17 cellular contexts compared by ENCODE assay signal in the genomic region with DNA sequence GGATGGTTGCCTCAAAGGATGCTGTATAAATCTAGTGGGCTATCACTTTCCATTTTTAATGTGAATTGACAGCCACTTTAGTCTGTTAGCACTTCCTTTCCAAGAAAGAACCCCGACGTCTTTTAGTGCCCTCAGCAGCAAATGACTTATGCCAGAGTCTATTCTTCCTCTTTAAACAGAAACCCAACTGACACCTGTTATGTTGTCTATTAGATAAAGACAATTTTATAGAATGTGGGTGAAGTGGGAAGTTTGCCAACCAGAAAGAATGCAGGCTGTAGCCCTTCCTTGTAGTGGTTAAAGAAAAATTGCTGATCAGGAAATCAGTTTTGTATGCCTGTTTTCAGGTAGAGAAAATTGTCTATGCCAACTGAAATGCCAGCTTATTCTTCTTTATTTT.
"Had no signal": no experiment of that assay in that cellular context is flagged by ENCODE, and none has a peak within 500 bp of the region (broad histone marks: within the 10 kb centered on the region; RNA-seq: fewer than 3 reads in every experiment).

No MANE protein-coding gene starts in this region.

- H3K27ac ChIP-seq: adrenal gland, coronary artery, left lung, right lobe of liver, spleen, transverse colon had no signal

- ATAC-seq: activated T-helper 17 cell treated with anti-CD3 and anti-CD28 coated beads, Interleukin-2, amount 50 U/mL, for 72 hours; left lung; right lobe of liver; stimulated activated naive B cell treated with anti-CD40 and anti-IgM and Interleukin-4, amounts not matched to agents 10 μg/mL and 1 μg/mL and 100 μg/mL, for 72 hours had no signal

- H3K4me1 ChIP-seq: adrenal gland, left lung, right lobe of liver, spleen had no signal

- H3K27me3 ChIP-seq: adrenal gland, left lung, right lobe of liver, spleen, transverse colon had no signal

- H3K36me3 ChIP-seq: adrenal gland, left lung, right lobe of liver, spleen, transverse colon had no signal

- H3K9me3 ChIP-seq: adrenal gland, left lung, right lobe of liver, spleen, transverse colon had no signal

- DNase-seq: activated CD4-positive, CD25-positive, alpha-beta regulatory T cell; activated CD8-positive, alpha-beta memory T cell treated with anti-CD3 and anti-CD28 coated beads for 24 hours; activated naive CD4-positive, alpha-beta T cell treated with anti-CD3 and anti-CD28 coated beads, Interleukin-2, amount 50 U/mL, for 16 hours; adrenal gland; effector CD8-positive, alpha-beta T cell; foreskin melanocyte; head of caudate nucleus; left lung; occipital lobe; right lobe of liver; spleen; stimulated activated CD4-positive, alpha-beta T cell treated with anti-CD3 and anti-CD28 coated beads, Interleukin-1b, Interleukin-23, amount 100 ng/mL, for 48 hours; stimulated activated naive B cell treated with anti-CD40 and anti-IgM and Interleukin-4, amounts not matched to agents 10 μg/mL and 1 μg/mL and 100 μg/mL, for 72 hours; substantia nigra; transverse colon had no signal

- H3K4me3 ChIP-seq: adrenal gland, coronary artery, left lung, right lobe of liver, spleen, transverse colon had no signal
